19 cellular contexts compared by ENCODE assay signal in genomic region chr1:198141668-198142351, GRCh38.
"Had no signal": no experiment of that assay in that cellular context is flagged by ENCODE, and none has a peak within 500 bp of the region (broad histone marks: within the 10 kb centered on the region; RNA-seq: fewer than 3 reads in every experiment).

No MANE protein-coding gene starts in this region.

- H3K27me3 ChIP-seq: colonic mucosa, heart left ventricle, neutrophil, right lobe of liver, suprapubic skin, tibial artery, upper lobe of left lung, uterus had no signal

- H3K9me3 ChIP-seq: colonic mucosa, neutrophil, psoas muscle, right lobe of liver, suprapubic skin, tibial artery, upper lobe of left lung, uterus had no signal

- H3K4me1 ChIP-seq: colonic mucosa, heart left ventricle, psoas muscle, right lobe of liver, suprapubic skin, tibial artery, upper lobe of left lung, uterus had no signal

- H3K4me1 Mint-ChIP-seq: nephron progenitor cell had no signal

- H3K4me3 ChIP-seq: colonic mucosa, heart left ventricle, psoas muscle, right lobe of liver, suprapubic skin, tibial artery, upper lobe of left lung, uterus had no signal

- DNase-seq: colonic mucosa; effector CD4-positive, alpha-beta T cell; heart left ventricle; hippocampal formation; kidney glomerular epithelial cell; mammary epithelial cell; naive thymus-derived CD4-positive, alpha-beta T cell; nephron progenitor cell; psoas muscle; retina; right lobe of liver; stimulated activated CD4-positive, alpha-beta T cell treated with anti-CD3 and anti-CD28 coated beads, Interleukin-2, amount 100 ng/mL, for 24 hours; stimulated activated CD4-positive, alpha-beta T cell treated with anti-CD3 and anti-CD28 coated beads, Interleukin-4, amount 100 ng/mL, for 4 hours; stimulated activated naive CD4-positive, alpha-beta T cell; tibial artery; upper lobe of left lung; uterus had no signal

- H3K36me3 ChIP-seq: colonic mucosa, heart left ventricle, neutrophil, right lobe of liver, suprapubic skin, tibial artery, upper lobe of left lung, uterus had no signal

- H3K27ac Mint-ChIP-seq: naive thymus-derived CD4-positive, alpha-beta T cell; nephron progenitor cell had no signal

- H3K27ac ChIP-seq: colonic mucosa, heart left ventricle, neutrophil, psoas muscle, right lobe of liver, suprapubic skin, tibial artery, upper lobe of left lung, uterus had no signal

- H3K4me3 Mint-ChIP-seq: naive thymus-derived CD4-positive, alpha-beta T cell; nephron progenitor cell had no signal
